In the genomic region with DNA sequence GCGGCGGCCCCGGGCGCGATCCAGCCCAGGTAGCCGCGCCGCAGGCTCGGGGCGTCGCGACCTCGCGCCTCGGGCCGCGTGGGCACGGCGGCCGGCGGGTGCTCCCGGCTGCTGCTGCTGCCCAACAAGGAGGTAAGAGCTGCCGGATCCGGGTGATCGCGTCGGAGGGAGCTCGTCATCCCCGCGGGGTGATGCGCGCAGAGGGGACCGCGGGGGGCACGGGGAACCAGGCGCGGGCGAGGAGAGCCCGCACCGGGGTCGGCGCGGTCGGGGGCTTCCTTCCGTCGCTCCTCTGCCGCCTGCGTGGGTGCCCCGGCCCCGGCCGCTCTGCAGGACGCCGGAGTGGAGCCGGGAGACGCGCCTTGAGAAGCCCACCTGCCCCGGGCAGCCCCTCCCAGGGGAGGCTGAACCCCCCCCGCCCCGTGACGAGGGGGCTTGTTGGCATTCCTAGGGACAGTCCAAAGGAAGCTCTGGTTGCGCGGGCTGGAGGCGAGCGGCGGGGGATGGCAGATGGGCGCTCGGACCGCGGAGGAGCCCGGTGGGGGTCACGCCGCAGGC, we compare ENCODE assay signal across 8 cellular contexts.
DNase-seq lines count a peak whose midpoint lies in the region; ATAC-seq and TF ChIP-seq lines count a peak whose summit lies in the region.

No MANE protein-coding gene starts in this region.

- no peak for TF ChIP-seq RAD21 in neural cell (conservative IDR thresholded peaks at IDR 0.05)

- TF ChIP-seq CTCF in WERI-Rb-1 (IDR thresholded peaks at IDR 0.05; ENCODE audit: low read depth, low read length), result no peak
- TF ChIP-seq CTCF in epithelial cell of esophagus (IDR thresholded peaks at IDR 0.05; ENCODE audit: insufficient read depth, low read depth, low read length, missing control alignments), result no peak
- no peak for TF ChIP-seq CTCF in neural cell (IDR thresholded peaks at IDR 0.05; ENCODE audit: poor library complexity, severe bottlenecking)

- no peaks in the 10 kb centered on the region for H3K9me2 ChIP-seq in neural cell (ENCODE audit: insufficient read depth, low read length)

- peaks cover 39% of the 10 kb centered on the region for H3K79me2 ChIP-seq in neural cell (replicated peaks; ENCODE audit: insufficient read depth, low read length)

- no peaks in the 10 kb centered on the region for H3K27me3 ChIP-seq in WERI-Rb-1 (ENCODE audit: insufficient read depth, low read depth, severe bottlenecking)
- no peaks in the 10 kb centered on the region for H3K27me3 ChIP-seq in neural cell (ENCODE audit: insufficient read depth, low read depth, low read length)

- peak overlapping the region; percentile 90 for H3K4me3 ChIP-seq in WERI-Rb-1 (ENCODE audit: low read depth, low read length)
- H3K4me3 ChIP-seq in epithelial cell of esophagus (ENCODE audit: low read length), result peak overlapping the region; percentile 59
- peak overlapping the region; percentile 98 for H3K4me3 ChIP-seq in neural cell (ENCODE audit: low read length)

- H3K36me3 ChIP-seq in WERI-Rb-1, result 0 out of 2 replicates have a peak, but pooled peaks cover 3% of the 10 kb centered on the region
- no peaks in the 10 kb centered on the region for H3K36me3 ChIP-seq in neural cell (ENCODE audit: insufficient read depth, low read length)

- H3K4me2 ChIP-seq in neural cell (ENCODE audit: low read length), result no peak overlapping the region

- DNase-seq in WERI-Rb-1 (no peak), epithelial cell of esophagus (ENCODE audit: low read depth) (no peak), germinal center (ENCODE audit: low spot score) (no peak), SKM-1 treated with dmso at 0.1 percent for 144 hours (lab: John Stamatoyannopoulos, UW; ENCODE audit: unreplicated experiment) (no peak), midbrain (lab: John Stamatoyannopoulos, UW) (no peak)

- TF ChIP-seq EP300 in neural cell (conservative IDR thresholded peaks at IDR 0.05; ENCODE audit: poor library complexity, severe bottlenecking), result no peak

- peak overlapping the region; percentile 88 for H3K9ac ChIP-seq in neural cell (ENCODE audit: low read length)

- no peaks in the 10 kb centered on the region for H3K9me3 ChIP-seq in WERI-Rb-1 (ENCODE audit: severe bottlenecking)
- H3K9me3 ChIP-seq in neural cell (ENCODE audit: low read length), result no peaks in the 10 kb centered on the region

- no peak overlapping the region for H2AFZ ChIP-seq in neural cell (ENCODE audit: low read depth, low read length)

- no peaks in the 10 kb centered on the region for H4K20me1 ChIP-seq in neural cell (ENCODE audit: insufficient read depth)

- ATAC-seq in GM18511 (IDR thresholded peaks at IDR 0.05; ENCODE audit: unreplicated experiment), result peak; percentile 17
- peak; percentile 6 for ATAC-seq in HG02938 (IDR thresholded peaks at IDR 0.05; ENCODE audit: unreplicated experiment)

- H3K27ac ChIP-seq in WERI-Rb-1 (peak overlapping the region; percentile 82), neural cell (ENCODE audit: low read length) (peak overlapping the region; percentile 78)

- H3F3A ChIP-seq in neural cell (ENCODE audit: insufficient read depth, low read length, poor library complexity, severe bottlenecking), result no peaks in the 10 kb centered on the region

TF ChIP-seq in neural cell, 6 proteins besides CTCF, POLR2A, EP300 and RAD21:
- TF ChIP-seq EZH2 (IDR thresholded peaks at IDR 0.05; ENCODE audit: borderline replicate concordance, insufficient read depth, low read length, poor library complexity, severe bottlenecking) (no peak), MXI1 (conservative IDR thresholded peaks at IDR 0.05; ENCODE audit: poor library complexity, severe bottlenecking) (peak; percentile 28), TAF1 (IDR thresholded peaks at IDR 0.05; ENCODE audit: low read depth) (no peak)
- TF ChIP-seq, protein P1, sequence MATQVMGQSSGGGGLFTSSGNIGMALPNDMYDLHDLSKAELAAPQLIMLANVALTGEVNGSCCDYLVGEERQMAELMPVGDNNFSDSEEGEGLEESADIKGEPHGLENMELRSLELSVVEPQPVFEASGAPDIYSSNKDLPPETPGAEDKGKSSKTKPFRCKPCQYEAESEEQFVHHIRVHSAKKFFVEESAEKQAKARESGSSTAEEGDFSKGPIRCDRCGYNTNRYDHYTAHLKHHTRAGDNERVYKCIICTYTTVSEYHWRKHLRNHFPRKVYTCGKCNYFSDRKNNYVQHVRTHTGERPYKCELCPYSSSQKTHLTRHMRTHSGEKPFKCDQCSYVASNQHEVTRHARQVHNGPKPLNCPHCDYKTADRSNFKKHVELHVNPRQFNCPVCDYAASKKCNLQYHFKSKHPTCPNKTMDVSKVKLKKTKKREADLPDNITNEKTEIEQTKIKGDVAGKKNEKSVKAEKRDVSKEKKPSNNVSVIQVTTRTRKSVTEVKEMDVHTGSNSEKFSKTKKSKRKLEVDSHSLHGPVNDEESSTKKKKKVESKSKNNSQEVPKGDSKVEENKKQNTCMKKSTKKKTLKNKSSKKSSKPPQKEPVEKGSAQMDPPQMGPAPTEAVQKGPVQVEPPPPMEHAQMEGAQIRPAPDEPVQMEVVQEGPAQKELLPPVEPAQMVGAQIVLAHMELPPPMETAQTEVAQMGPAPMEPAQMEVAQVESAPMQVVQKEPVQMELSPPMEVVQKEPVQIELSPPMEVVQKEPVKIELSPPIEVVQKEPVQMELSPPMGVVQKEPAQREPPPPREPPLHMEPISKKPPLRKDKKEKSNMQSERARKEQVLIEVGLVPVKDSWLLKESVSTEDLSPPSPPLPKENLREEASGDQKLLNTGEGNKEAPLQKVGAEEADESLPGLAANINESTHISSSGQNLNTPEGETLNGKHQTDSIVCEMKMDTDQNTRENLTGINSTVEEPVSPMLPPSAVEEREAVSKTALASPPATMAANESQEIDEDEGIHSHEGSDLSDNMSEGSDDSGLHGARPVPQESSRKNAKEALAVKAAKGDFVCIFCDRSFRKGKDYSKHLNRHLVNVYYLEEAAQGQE (IDR thresholded peaks at IDR 0.05; ENCODE audit: borderline replicate concordance), result peak; percentile 34
TF ChIP-seq in neural cell: peak in this region for 2.
